In the genomic region with DNA sequence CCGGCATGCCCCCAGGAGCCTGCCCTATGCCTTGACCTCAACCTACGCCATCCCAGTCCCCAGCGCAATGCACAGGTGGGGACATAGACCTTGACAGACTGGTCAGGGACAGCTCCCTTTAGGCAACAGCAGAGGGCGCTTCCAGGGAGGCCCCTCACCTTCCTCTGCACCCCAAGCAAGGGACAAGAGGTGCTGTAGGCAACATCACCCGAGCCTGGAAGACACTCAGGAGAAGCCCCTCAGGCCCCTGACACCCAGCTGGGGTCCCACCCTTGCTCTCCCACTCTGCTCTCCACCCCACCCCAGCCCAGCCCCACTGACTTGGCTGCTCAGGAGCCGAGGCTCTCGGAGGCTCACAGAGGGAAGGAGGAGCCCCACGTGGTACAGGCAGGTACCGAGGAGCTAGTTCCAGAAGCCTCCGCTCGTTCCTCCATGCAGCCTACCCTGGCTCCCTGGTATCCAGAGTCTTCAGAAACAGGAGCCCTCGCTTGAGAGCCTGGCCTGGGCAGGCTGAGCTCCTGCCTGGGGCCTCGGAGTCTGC, we compare ENCODE assay signal across 9 cellular contexts. TPM values are rescaled to one million over a fixed set of nuclear protein-coding genes. Genes with fewer than 3 reads are reported as not detected.
A peak's percentile ranks its signal among the peaks of the same experiment; 100 is the strongest.
DNase-seq lines count a peak whose midpoint lies in the region; ATAC-seq and TF ChIP-seq lines count a peak whose summit lies in the region.
"Had no signal": no experiment of that assay in that cellular context is flagged by ENCODE, and none has a peak within 500 bp of the region (broad histone marks: within the 10 kb centered on the region; RNA-seq: fewer than 3 reads in every experiment).

No MANE protein-coding gene starts in this region.

- no peak overlapping the region for H2BK20ac ChIP-seq in H9 (ENCODE audit: low read depth, low read length, poor library complexity, severe bottlenecking)

- no peak for TF ChIP-seq POLR2A in thyroid gland (IDR thresholded peaks at IDR 0.05)

- H2BK15ac ChIP-seq in H9 (ENCODE audit: low read depth, low read length), result no peak overlapping the region

- no peak overlapping the region for H3K27ac Mint-ChIP-seq in H9
- H3K27ac Mint-ChIP-seq in T-cell, result no peak overlapping the region
- H3K27ac Mint-ChIP-seq: stimulated activated naive CD8-positive, alpha-beta T cell treated with anti-CD3 and anti-CD28 coated beads, Interleukin-15, Interleukin-2, amounts not matched to agents 100 ng/mL and 50 ng/mL, for 24 hours had no signal

- DNase-seq in EH (ENCODE audit: low read depth) (peak; percentile 46), H9 (peak; percentile 78), T-cell (peak in 1 of 34 experiments; percentile 17), HPDE6-E6E7 (ENCODE audit: extremely low spot score) (no peak), thyroid gland (no peak)
- DNase-seq in activated CD4-positive, CD25-positive, alpha-beta regulatory T cell (lab: John Stamatoyannopoulos, UW), result no peak

- peak overlapping the region; percentile 22 for H3K4me2 ChIP-seq in H9 (ENCODE audit: insufficient read depth, insufficient read length, low read length)

- no peak overlapping the region for H4K91ac ChIP-seq in H9 (ENCODE audit: insufficient read length, low read depth, low read length)

- H3K27ac ChIP-seq in H9 (ENCODE audit: insufficient read length, low read depth, low read length) (no peak overlapping the region), thyroid gland (no peak overlapping the region)

- H3K9me3 Mint-ChIP-seq in H9 (no peaks in the 10 kb centered on the region), T-cell (no peaks in the 10 kb centered on the region)
- H3K9me3 Mint-ChIP-seq: stimulated activated naive CD8-positive, alpha-beta T cell treated with anti-CD3 and anti-CD28 coated beads, Interleukin-15, Interleukin-2, amounts not matched to agents 100 ng/mL and 50 ng/mL, for 24 hours had no signal

- H3K4me3 ChIP-seq in iPS-18c (ENCODE audit: insufficient read depth, low read depth, low read length) (0 out of 2 replicates have a peak overlapping the region, but pooled peaks have one; percentile 15), thyroid gland (replicated peaks in 1 of 3) (no peak overlapping the region)

- H3K79me2 ChIP-seq in H9 (ENCODE audit: insufficient read depth, low read length), result no peaks in the 10 kb centered on the region

- H2BK5ac ChIP-seq in H9 (ENCODE audit: insufficient read length, low read length), result no peak overlapping the region

- H2AFZ ChIP-seq in H9 (ENCODE audit: low read length), result no peak overlapping the region

- no peak overlapping the region for H4K8ac ChIP-seq in H9 (replicated peaks; ENCODE audit: insufficient read length, low read depth, low read length)

- no peak overlapping the region for H2AK5ac ChIP-seq in H9 (ENCODE audit: insufficient read length, low read length)

- H3K4me3 Mint-ChIP-seq in H9, result peak overlapping the region; percentile 36 to 78
- H3K4me3 Mint-ChIP-seq in T-cell, result peak overlapping the region in 1 of 3 donors; percentile 31
- H3K4me3 Mint-ChIP-seq: stimulated activated naive CD8-positive, alpha-beta T cell treated with anti-CD3 and anti-CD28 coated beads, Interleukin-15, Interleukin-2, amounts not matched to agents 100 ng/mL and 50 ng/mL, for 24 hours had no signal

- H3K36me3 ChIP-seq in thyroid gland, result no peaks in the 10 kb centered on the region

- no CpG with 5 or more reads among the region's 13 CpGs for WGBS in H9 (ENCODE audit: extremely low coverage, insufficient read length, low lambda C conversion rate)
- WGBS in thyroid gland, 2 donors, result 6 to 28% methylated on average over 5 to 9 of the region's 13 CpGs

- H4K20me1 ChIP-seq in H9 (ENCODE audit: control insufficient read depth, insufficient read depth, insufficient read length), result no peaks in the 10 kb centered on the region

- no peak overlapping the region for H2BK12ac ChIP-seq in H9 (ENCODE audit: insufficient read length, low read depth, low read length)

- H3T11ph ChIP-seq in H9 (ENCODE audit: low read length), result no peak overlapping the region

- CTCF ChIA-PET in T-cell (lab: Charles Lee), result interaction anchor here (0.6 kb wide), 2 partner anchors 161 to 1400 kb away, joined by 3 to 6 read pairs; a partner anchor contains a TSS

- H3K4ac ChIP-seq in H9 (ENCODE audit: low read depth, low read length), result no peak overlapping the region

- peak in 3 of 4 experiments; percentile 35 to 48 (median 39) for ATAC-seq in T-cell (replicated peaks in 1 of 4)
- ATAC-seq in HG02623 (IDR thresholded peaks at IDR 0.05; ENCODE audit: unreplicated experiment), result no peak

- no peak overlapping the region for H3K9ac ChIP-seq in H9 (ENCODE audit: extremely low read depth, insufficient read length, low read length)

- POLR2A ChIA-PET in T-cell (lab: Charles Lee), result no interaction called here

- no peak overlapping the region for H3K14ac ChIP-seq in H9 (ENCODE audit: insufficient read depth, low read length)

- H3K27me3 Mint-ChIP-seq in H9 (ENCODE audit: low read depth) (peaks cover 95% of the 10 kb centered on the region), T-cell (peaks cover 38 to 75% of the 10 kb centered on the region in 2 donors)

- H4K5ac ChIP-seq in H9 (ENCODE audit: insufficient read length, low read depth, low read length), result no peak overlapping the region

- no peak overlapping the region for H3K23ac ChIP-seq in H9 (ENCODE audit: insufficient read length, low read depth, low read length)

- H3K27me3 ChIP-seq in H9 (ENCODE audit: insufficient read depth, low read length) (peaks cover 64% of the 10 kb centered on the region), thyroid gland (peaks cover 19% of the 10 kb centered on the region)

- H3K79me1 ChIP-seq in H9 (ENCODE audit: insufficient read depth, low read depth, low read length, poor library complexity, severe bottlenecking), result no peaks in the 10 kb centered on the region

- H3K9me3 ChIP-seq in H9 (ENCODE audit: control insufficient read depth, low read depth, low read length) (no peaks in the 10 kb centered on the region), iPS-18c (ENCODE audit: control insufficient read depth, insufficient read depth, low read length) (no peaks in the 10 kb centered on the region), thyroid gland (no peaks in the 10 kb centered on the region)

- no peaks in the 10 kb centered on the region; the same call in 1 of the 2 replicates for H3K4me1 ChIP-seq in H9 (ENCODE audit: insufficient read depth, low read length)
- H3K4me1 ChIP-seq in thyroid gland, result peaks cover 0 to 4% of the 10 kb centered on the region in 2 donors

- H2BK120ac ChIP-seq in H9 (ENCODE audit: low read depth, low read length, poor library complexity, severe bottlenecking), result no peak overlapping the region

- H3K4me1 Mint-ChIP-seq in H9 (peaks cover 24 to 37% of the 10 kb centered on the region in 2 experiments), T-cell (peaks cover 6 to 16% (median 13%) of the 10 kb centered on the region in 3 donors)

- H3K18ac ChIP-seq in H9 (ENCODE audit: insufficient read length, low read depth, low read length), result no peak overlapping the region

- H3K23me2 ChIP-seq in H9 (ENCODE audit: insufficient read length, low read depth, low read length, poor library complexity, severe bottlenecking), result peaks cover 15% of the 10 kb centered on the region

- H3K36me3 Mint-ChIP-seq in H9 (ENCODE audit: insufficient read depth in 1 of 3, low read depth in 3 of 3) (no peaks in the 10 kb centered on the region; a peak in 1 of 7 replicates), T-cell (no peaks in the 10 kb centered on the region)

- peak; percentile 81 for TF ChIP-seq CTCF in H9 (conservative IDR thresholded peaks at IDR 0.05)
- no peak for TF ChIP-seq CTCF in thyroid gland (IDR thresholded peaks at IDR 0.05)

- intact Hi-C loops in thyroid gland (cut with DNase I), result no loop called here

- no peak overlapping the region for H3K56ac ChIP-seq in H9 (ENCODE audit: insufficient read length, low read depth, low read length)

RNA-seq across cellular contexts. Expression of a gene that starts 2.4 kb away (rescaled TPM):
- 0.17 and 0.20 TPM in 2 replicates for total RNA-seq in H9 (2021)
- total RNA-seq in T-cell, result under 1 TPM in 2 of 5 donors, not detected in 3; 0.10 to 0.28 TPM
- total RNA-seq in thyroid gland, result not detected

RNA-seq across cellular contexts. Expression of a gene that starts 56.7 kb away (rescaled TPM):
- total RNA-seq in H9 (2021) (0.66 and 0.77 TPM in 2 replicates), T-cell (under 1 TPM in 4 of 5 donors, not detected in 1; 0.12 to 0.72 (median 0.48) TPM), thyroid gland (1 to 10 TPM; 2.5 to 4.3 (median 3.4) TPM)

Comparison
In these comparisons a context has a peak if more than half of its experiments do, and no peak if none do; other contexts are left out.
1. DNase-seq: peak in EH (single experiment) and H9 (single experiment); none in HPDE6-E6E7 (single experiment), activated CD4-positive, CD25-positive, alpha-beta regulatory T cell (0 of 4) and thyroid gland (0 of 2).